In the genomic region with DNA sequence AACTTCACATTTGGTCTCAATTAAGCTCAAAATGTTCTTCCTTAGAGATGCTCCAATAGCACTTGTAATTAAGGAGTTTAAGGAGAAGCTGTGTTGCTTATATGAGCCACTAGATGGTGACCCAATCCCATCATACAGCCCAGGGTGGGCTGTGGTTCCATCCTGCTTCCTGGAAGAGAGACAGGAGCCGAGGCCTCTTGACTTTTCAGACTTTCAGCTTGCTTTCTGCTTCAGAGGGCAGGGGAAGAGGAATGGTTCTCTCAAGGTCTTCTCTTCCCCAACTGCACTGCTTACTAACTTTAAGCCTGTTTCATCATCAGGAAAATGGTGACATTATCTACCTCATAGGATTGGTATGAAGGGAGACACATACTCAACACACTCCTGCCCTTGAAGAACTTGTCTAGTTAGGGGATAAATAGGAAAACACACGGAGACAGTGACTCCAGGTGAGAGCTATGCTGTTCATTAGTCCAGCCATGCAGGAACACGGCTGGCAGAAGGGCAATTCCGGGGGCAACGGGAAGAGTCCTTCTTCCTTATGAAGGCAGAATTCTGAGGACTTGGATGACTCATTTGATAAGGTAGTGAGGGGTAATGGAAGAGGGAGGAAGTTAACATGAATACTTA, we compare ENCODE assay signal across 1 cellular context.
TF ChIP-seq lines count a peak whose summit lies in the region.

No MANE protein-coding gene starts in this region.

TF ChIP-seq in GM12878, 131 proteins besides CTCF, POLR2A, EP300 and RAD21:
- peak; percentile 68; the same call in 1 of the 2 replicates for TF ChIP-seq SMC3 (IDR thresholded peaks at IDR 0.05; ENCODE audit: borderline replicate concordance, low read length)
- TF ChIP-seq BCL11A (IDR thresholded peaks at IDR 0.05; ENCODE audit: low read depth, low read length): no peak
- TF ChIP-seq BACH1 (IDR thresholded peaks at IDR 0.05; ENCODE audit: borderline replicate concordance): no peak
- no peak for TF ChIP-seq RAD51 (IDR thresholded peaks at IDR 0.05)
- no peak for TF ChIP-seq SUZ12 (IDR thresholded peaks at IDR 0.05; ENCODE audit: unreplicated experiment)
- TF ChIP-seq ZNF274 (IDR thresholded peaks at IDR 0.05; ENCODE audit: insufficient read depth, insufficient read length): no peak
- TF ChIP-seq CBX5 (IDR thresholded peaks at IDR 0.05; ENCODE audit: low read depth): no peak
- peak; percentile 22; the same call in 1 of the 2 replicates for TF ChIP-seq RUNX3 (IDR thresholded peaks at IDR 0.05; ENCODE audit: low read length)
- TF ChIP-seq HDAC2 (IDR thresholded peaks at IDR 0.05): no peak
- TF ChIP-seq ZBTB40 (IDR thresholded peaks at IDR 0.05; ENCODE audit: borderline replicate concordance): no peak
